1 cellular context compared by ENCODE assay signal in genomic region chr7:2715341-2716231, GRCh38.
A peak's percentile ranks its signal among the peaks of the same experiment; 100 is the strongest.
TF ChIP-seq lines count a peak whose summit lies in the region.

No MANE protein-coding gene starts in this region.

TF ChIP-seq in GM12878, 131 proteins besides CTCF, POLR2A, EP300 and RAD21 (continued from another document):
- TF ChIP-seq ZNF592 (IDR thresholded peaks at IDR 0.05): no peak
- TF ChIP-seq, protein P1, sequence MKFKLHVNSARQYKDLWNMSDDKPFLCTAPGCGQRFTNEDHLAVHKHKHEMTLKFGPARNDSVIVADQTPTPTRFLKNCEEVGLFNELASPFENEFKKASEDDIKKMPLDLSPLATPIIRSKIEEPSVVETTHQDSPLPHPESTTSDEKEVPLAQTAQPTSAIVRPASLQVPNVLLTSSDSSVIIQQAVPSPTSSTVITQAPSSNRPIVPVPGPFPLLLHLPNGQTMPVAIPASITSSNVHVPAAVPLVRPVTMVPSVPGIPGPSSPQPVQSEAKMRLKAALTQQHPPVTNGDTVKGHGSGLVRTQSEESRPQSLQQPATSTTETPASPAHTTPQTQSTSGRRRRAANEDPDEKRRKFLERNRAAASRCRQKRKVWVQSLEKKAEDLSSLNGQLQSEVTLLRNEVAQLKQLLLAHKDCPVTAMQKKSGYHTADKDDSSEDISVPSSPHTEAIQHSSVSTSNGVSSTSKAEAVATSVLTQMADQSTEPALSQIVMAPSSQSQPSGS (IDR thresholded peaks at IDR 0.05; ENCODE audit: low read length): no peak
- TF ChIP-seq ZNF217 (IDR thresholded peaks at IDR 0.05): no peak
- no peak for TF ChIP-seq WRNIP1 (IDR thresholded peaks at IDR 0.05; ENCODE audit: borderline replicate concordance, low read depth, low read length)
- TF ChIP-seq SMARCA5 (IDR thresholded peaks at IDR 0.05): no peak
- TF ChIP-seq IKZF2 (IDR thresholded peaks at IDR 0.05): peak in 1 of 2 experiments; percentile 31; a peak in 1 of 4 replicates
- TF ChIP-seq TCF7 (IDR thresholded peaks at IDR 0.05; ENCODE audit: borderline replicate concordance): no peak
- no peak for TF ChIP-seq CBX3 (IDR thresholded peaks at IDR 0.05; ENCODE audit: borderline replicate concordance, low read depth)
- no peak for TF ChIP-seq REST (IDR thresholded peaks at IDR 0.05; ENCODE audit: low read depth, low read length)
- no peak for TF ChIP-seq GABPA (IDR thresholded peaks at IDR 0.05; ENCODE audit: low read depth)
- TF ChIP-seq, protein P2, sequence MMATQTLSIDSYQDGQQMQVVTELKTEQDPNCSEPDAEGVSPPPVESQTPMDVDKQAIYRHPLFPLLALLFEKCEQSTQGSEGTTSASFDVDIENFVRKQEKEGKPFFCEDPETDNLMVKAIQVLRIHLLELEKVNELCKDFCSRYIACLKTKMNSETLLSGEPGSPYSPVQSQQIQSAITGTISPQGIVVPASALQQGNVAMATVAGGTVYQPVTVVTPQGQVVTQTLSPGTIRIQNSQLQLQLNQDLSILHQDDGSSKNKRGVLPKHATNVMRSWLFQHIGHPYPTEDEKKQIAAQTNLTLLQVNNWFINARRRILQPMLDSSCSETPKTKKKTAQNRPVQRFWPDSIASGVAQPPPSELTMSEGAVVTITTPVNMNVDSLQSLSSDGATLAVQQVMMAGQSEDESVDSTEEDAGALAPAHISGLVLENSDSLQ (IDR thresholded peaks at IDR 0.05): no peak
- TF ChIP-seq TBL1XR1 (IDR thresholded peaks at IDR 0.05; ENCODE audit: low read depth, low read length): no peak
- no peak for TF ChIP-seq RFX5 (IDR thresholded peaks at IDR 0.05; ENCODE audit: low read depth, low read length)
- no peak for TF ChIP-seq HDAC2 (IDR thresholded peaks at IDR 0.05)
- TF ChIP-seq CHD2 (IDR thresholded peaks at IDR 0.05; ENCODE audit: borderline replicate concordance, low read depth, low read length): no peak
- TF ChIP-seq PAX8 (IDR thresholded peaks at IDR 0.05): no peak
- no peak for TF ChIP-seq CHD4 (IDR thresholded peaks at IDR 0.05)
- no peak; the same call in 1 of the 2 replicates for TF ChIP-seq SPI1 (IDR thresholded peaks at IDR 0.05; ENCODE audit: borderline replicate concordance, insufficient read depth, low read depth, low read length)
- TF ChIP-seq MAX (IDR thresholded peaks at IDR 0.05; ENCODE audit: low read depth, low read length): no peak
- TF ChIP-seq TAF1 (IDR thresholded peaks at IDR 0.05; ENCODE audit: borderline replicate concordance, low read depth, low read length): no peak
- TF ChIP-seq SKIL (IDR thresholded peaks at IDR 0.05; ENCODE audit: low read depth, poor library complexity, severe bottlenecking): no peak
- peak in 1 of 2 experiments; percentile 64; a peak in 3 of 4 replicates for TF ChIP-seq BHLHE40 (IDR thresholded peaks at IDR 0.05; ENCODE audit: borderline replicate concordance in 1 of 2, low read depth in 2 of 2, low read length in 1 of 2)
- TF ChIP-seq DPF2 (IDR thresholded peaks at IDR 0.05): no peak; the same call in 1 of the 2 replicates
- no peak for TF ChIP-seq STAT1 (conservative IDR thresholded peaks at IDR 0.05)
- TF ChIP-seq PAX5 (IDR thresholded peaks at IDR 0.05; ENCODE audit: borderline replicate concordance, low read depth, low read length): no peak
- TF ChIP-seq MYB (IDR thresholded peaks at IDR 0.05; ENCODE audit: borderline replicate concordance, low read depth, low read length): no peak
- no peak for TF ChIP-seq SMAD5 (IDR thresholded peaks at IDR 0.05; ENCODE audit: low read depth)
- no peak for TF ChIP-seq GATAD2B (conservative IDR thresholded peaks at IDR 0.05; ENCODE audit: low read depth)
- TF ChIP-seq RCOR1 (conservative IDR thresholded peaks at IDR 0.05; ENCODE audit: low read depth, low read length): no peak
- TF ChIP-seq SP1 (IDR thresholded peaks at IDR 0.05; ENCODE audit: low read depth, low read length): no peak
- peak; percentile 46; the same call in 1 of the 2 replicates for TF ChIP-seq IKZF1 (conservative IDR thresholded peaks at IDR 0.05)
- TF ChIP-seq, protein P3, sequence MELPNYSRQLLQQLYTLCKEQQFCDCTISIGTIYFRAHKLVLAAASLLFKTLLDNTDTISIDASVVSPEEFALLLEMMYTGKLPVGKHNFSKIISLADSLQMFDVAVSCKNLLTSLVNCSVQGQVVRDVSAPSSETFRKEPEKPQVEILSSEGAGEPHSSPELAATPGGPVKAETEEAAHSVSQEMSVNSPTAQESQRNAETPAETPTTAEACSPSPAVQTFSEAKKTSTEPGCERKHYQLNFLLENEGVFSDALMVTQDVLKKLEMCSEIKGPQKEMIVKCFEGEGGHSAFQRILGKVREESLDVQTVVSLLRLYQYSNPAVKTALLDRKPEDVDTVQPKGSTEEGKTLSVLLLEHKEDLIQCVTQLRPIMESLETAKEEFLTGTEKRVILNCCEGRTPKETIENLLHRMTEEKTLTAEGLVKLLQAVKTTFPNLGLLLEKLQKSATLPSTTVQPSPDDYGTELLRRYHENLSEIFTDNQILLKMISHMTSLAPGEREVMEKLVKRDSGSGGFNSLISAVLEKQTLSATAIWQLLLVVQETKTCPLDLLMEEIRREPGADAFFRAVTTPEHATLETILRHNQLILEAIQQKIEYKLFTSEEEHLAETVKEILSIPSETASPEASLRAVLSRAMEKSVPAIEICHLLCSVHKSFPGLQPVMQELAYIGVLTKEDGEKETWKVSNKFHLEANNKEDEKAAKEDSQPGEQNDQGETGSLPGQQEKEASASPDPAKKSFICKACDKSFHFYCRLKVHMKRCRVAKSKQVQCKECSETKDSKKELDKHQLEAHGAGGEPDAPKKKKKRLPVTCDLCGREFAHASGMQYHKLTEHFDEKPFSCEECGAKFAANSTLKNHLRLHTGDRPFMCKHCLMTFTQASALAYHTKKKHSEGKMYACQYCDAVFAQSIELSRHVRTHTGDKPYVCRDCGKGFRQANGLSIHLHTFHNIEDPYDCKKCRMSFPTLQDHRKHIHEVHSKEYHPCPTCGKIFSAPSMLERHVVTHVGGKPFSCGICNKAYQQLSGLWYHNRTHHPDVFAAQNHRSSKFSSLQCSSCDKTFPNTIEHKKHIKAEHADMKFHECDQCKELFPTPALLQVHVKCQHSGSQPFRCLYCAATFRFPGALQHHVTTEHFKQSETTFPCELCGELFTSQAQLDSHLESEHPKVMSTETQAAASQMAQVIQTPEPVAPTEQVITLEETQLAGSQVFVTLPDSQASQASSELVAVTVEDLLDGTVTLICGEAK (IDR thresholded peaks at IDR 0.05; ENCODE audit: borderline replicate concordance): no peak
- no peak for TF ChIP-seq KDM1A (IDR thresholded peaks at IDR 0.05; ENCODE audit: borderline replicate concordance)
- TF ChIP-seq CHD1 (IDR thresholded peaks at IDR 0.05; ENCODE audit: low read depth, low read length): no peak
- TF ChIP-seq HDGF (IDR thresholded peaks at IDR 0.05): no peak
- TF ChIP-seq MEF2A (IDR thresholded peaks at IDR 0.05; ENCODE audit: insufficient read depth, low read depth, low read length): 0 out of 2 replicates have a peak, but pooled peaks have one; percentile 54
- TF ChIP-seq NR2F1 (conservative IDR thresholded peaks at IDR 0.05): peak; percentile 84
- no peak for TF ChIP-seq NBN (IDR thresholded peaks at IDR 0.05)
- TF ChIP-seq FOXM1 (IDR thresholded peaks at IDR 0.05; ENCODE audit: low read depth, low read length): no peak
- TF ChIP-seq ZNF24 (IDR thresholded peaks at IDR 0.05): no peak
- no peak for TF ChIP-seq HCFC1 (IDR thresholded peaks at IDR 0.05; ENCODE audit: low read length)
- TF ChIP-seq JUND (IDR thresholded peaks at IDR 0.05; ENCODE audit: low read depth, low read length): no peak
- TF ChIP-seq CREB1 (IDR thresholded peaks at IDR 0.05; ENCODE audit: low read depth): peak; percentile 85
- TF ChIP-seq NR2C2 (IDR thresholded peaks at IDR 0.05; ENCODE audit: borderline replicate concordance, control insufficient read depth, insufficient read length, low read depth): no peak
- no peak for TF ChIP-seq ZNF384 (IDR thresholded peaks at IDR 0.05; ENCODE audit: borderline replicate concordance, low read depth, low read length)
- TF ChIP-seq RUNX3 (IDR thresholded peaks at IDR 0.05; ENCODE audit: low read length): peak; percentile 48
- no peak for TF ChIP-seq ELK1 (IDR thresholded peaks at IDR 0.05; ENCODE audit: low read depth, low read length)
- no peak for TF ChIP-seq SREBF2 (IDR thresholded peaks at IDR 0.05; ENCODE audit: low read length)
- TF ChIP-seq RAD51 (IDR thresholded peaks at IDR 0.05): no peak
- no peak for TF ChIP-seq SUPT20H (IDR thresholded peaks at IDR 0.05; ENCODE audit: borderline replicate concordance, control insufficient read depth, low read depth, low read length)
